In genomic region chr10:14532473-14533251, GRCh38 we compare ENCODE assay signal across 10 cellular contexts.
DNase-seq lines count a peak whose midpoint lies in the region; ATAC-seq and TF ChIP-seq lines count a peak whose summit lies in the region.
"Had no signal": no experiment of that assay in that cellular context is flagged by ENCODE, and none has a peak within 500 bp of the region (broad histone marks: within the 10 kb centered on the region; RNA-seq: fewer than 3 reads in every experiment).

No MANE protein-coding gene starts in this region.

- H3K36me3 ChIP-seq in transverse colon (peaks cover 0 to 10% (median 0%) of the 10 kb centered on the region in 4 donors), psoas muscle (ENCODE audit: insufficient read depth in 1 of 2, low read depth in 1 of 2) (peaks cover 0 to 6% of the 10 kb centered on the region in 2 donors)

- peak overlapping the region; percentile 66 to 79 (median 68) for H3K27ac ChIP-seq in transverse colon
- H3K27ac ChIP-seq in psoas muscle = no peak overlapping the region
- H3K27ac ChIP-seq: BLaER1 had no signal

- peaks cover 0 to 59% (median 33%) of the 10 kb centered on the region in 4 donors for H3K4me1 ChIP-seq in transverse colon
- H3K4me1 ChIP-seq in psoas muscle = no peaks in the 10 kb centered on the region
- H3K4me1 ChIP-seq: BLaER1 had no signal

- H3K4me3 Mint-ChIP-seq in activated naive CD8-positive, alpha-beta T cell treated with anti-CD3 and anti-CD28 coated beads, Interleukin-2, amount 50 U/mL, for 24 hours = no peak overlapping the region

- H3K36me3 Mint-ChIP-seq in activated naive CD8-positive, alpha-beta T cell treated with anti-CD3 and anti-CD28 coated beads, Interleukin-2, amount 50 U/mL, for 24 hours (ENCODE audit: low read depth) = peaks cover 36% of the 10 kb centered on the region

- no peaks in the 10 kb centered on the region for H3K27me3 Mint-ChIP-seq in activated naive CD8-positive, alpha-beta T cell treated with anti-CD3 and anti-CD28 coated beads, Interleukin-2, amount 50 U/mL, for 24 hours

- peak; percentile 27 for DNase-seq in stimulated activated CD4-positive, alpha-beta T cell treated with anti-CD3 and anti-CD28 coated beads, Interleukin-1b, Interleukin-23, amount 100 ng/mL, for 48 hours
- no peak for DNase-seq in stimulated activated CD4-positive, alpha-beta T cell treated with anti-CD3 and anti-CD28 coated beads, Interleukin-4, amount 100 ng/mL, for 24 hours
- DNase-seq in activated naive CD8-positive, alpha-beta T cell treated with anti-CD3 and anti-CD28 coated beads, Interleukin-2, amount 50 U/mL, for 24 hours = no peak
- peak; percentile 51 for DNase-seq in left kidney (ENCODE audit: low read depth, low spot score)
- peak; percentile 68 for DNase-seq in transverse colon
- DNase-seq in head of caudate nucleus = no peak
- DNase-seq in psoas muscle = no peak
- DNase-seq: substantia nigra had no signal

- TF ChIP-seq CTCF in transverse colon (IDR thresholded peaks at IDR 0.05) = no peak
- TF ChIP-seq CTCF in psoas muscle (IDR thresholded peaks at IDR 0.05) = no peak

- TF ChIP-seq POLR2A in transverse colon (IDR thresholded peaks at IDR 0.05) = peak; percentile 34

- peaks cover 89% of the 10 kb centered on the region for H3K4me1 Mint-ChIP-seq in activated naive CD8-positive, alpha-beta T cell treated with anti-CD3 and anti-CD28 coated beads, Interleukin-2, amount 50 U/mL, for 24 hours

- H3K9me3 ChIP-seq in transverse colon = no peaks in the 10 kb centered on the region
- H3K9me3 ChIP-seq in psoas muscle = no peaks in the 10 kb centered on the region
- H3K9me3 ChIP-seq: BLaER1 had no signal

- H3K4me3 ChIP-seq in transverse colon (peak overlapping the region in 2 of 4 donors; percentile 3 to 15), psoas muscle (no peak overlapping the region)
- H3K4me3 ChIP-seq: BLaER1 had no signal

- no peaks in the 10 kb centered on the region for H3K27me3 ChIP-seq in transverse colon
- H3K27me3 ChIP-seq in psoas muscle (ENCODE audit: insufficient read depth in 3 of 3, low read length in 2 of 3) = no peaks in the 10 kb centered on the region
- H3K27me3 ChIP-seq: BLaER1 had no signal

- TF ChIP-seq EP300 in transverse colon (IDR thresholded peaks at IDR 0.05; ENCODE audit: low read depth) = no peak

- in situ Hi-C loops in transverse colon (cut with MboI; ENCODE audit: low pct_ligation_motif_present in 1 of 4, low pct_unique_long_range_greater_than_20kb in 1 of 4, low sequenced_read_pairs in 3 of 4) = loop anchor here in 2 of 4 donors (25.0 kb wide), 2 partner anchors 280 to 580 kb away; no protein-coding TSS in a partner anchor

- H3K9me3 Mint-ChIP-seq in activated naive CD8-positive, alpha-beta T cell treated with anti-CD3 and anti-CD28 coated beads, Interleukin-2, amount 50 U/mL, for 24 hours = no peaks in the 10 kb centered on the region

- WGBS in transverse colon (ENCODE audit: low coverage in 1 of 2), 2 donors = 42 to 55% methylated on average over 5 to 17 of the region's 17 CpGs
- 81 to 87% (median 82%) methylated on average over 17 of the region's 17 CpGs for WGBS in psoas muscle, 3 donors

- intact Hi-C loops in transverse colon (cut with DNase I; ENCODE audit: low total_unique reads) (loop anchor here (1.0 kb wide), 1 partner anchor 27 kb away; no protein-coding TSS in a partner anchor), head of caudate nucleus (cut with DNase I) (no loop called here), psoas muscle (cut with DNase I) (no loop called here)

- ATAC-seq in activated naive CD8-positive, alpha-beta T cell treated with anti-CD3 and anti-CD28 coated beads, Interleukin-2, amount 50 U/mL, for 24 hours = peak; percentile 43
- ATAC-seq in psoas muscle (no peak), HG03571 (IDR thresholded peaks at IDR 0.05; ENCODE audit: unreplicated experiment) (no peak)

- H3K27ac Mint-ChIP-seq in activated naive CD8-positive, alpha-beta T cell treated with anti-CD3 and anti-CD28 coated beads, Interleukin-2, amount 50 U/mL, for 24 hours = peak overlapping the region; percentile 11

Comparison
In these comparisons a context has a peak if more than half of its experiments do, and no peak if none do; other contexts are left out.
1. DNase-seq: peak in stimulated activated CD4-positive, alpha-beta T cell treated with anti-CD3 and anti-CD28 coated beads, Interleukin-1b, Interleukin-23, amount 100 ng/mL, for 48 hours (single experiment), left kidney (single experiment) and transverse colon (single experiment); none in stimulated activated CD4-positive, alpha-beta T cell treated with anti-CD3 and anti-CD28 coated beads, Interleukin-4, amount 100 ng/mL, for 24 hours (single experiment), activated naive CD8-positive, alpha-beta T cell treated with anti-CD3 and anti-CD28 coated beads, Interleukin-2, amount 50 U/mL, for 24 hours (single experiment), head of caudate nucleus (0 of 42) and psoas muscle (0 of 2).